Comparison of ENCODE assay signal across 26 cellular contexts in genomic region chr4:149796381-149796780, GRCh38. TPM values are rescaled to one million over a fixed set of nuclear protein-coding genes. Genes with fewer than 3 reads are reported as not detected.
"Had no signal": no experiment of that assay in that cellular context is flagged by ENCODE, and none has a peak within 500 bp of the region (broad histone marks: within the 10 kb centered on the region; RNA-seq: fewer than 3 reads in every experiment).

No MANE protein-coding gene starts in this region.

- H3K9me3 ChIP-seq: body of pancreas, esophagus muscularis mucosa, gastrocnemius medialis, neutrophil, pancreas, psoas muscle, right atrium auricular region, thoracic aorta, upper lobe of left lung had no signal

- H3K4me1 ChIP-seq: body of pancreas, esophagus muscularis mucosa, gastrocnemius medialis, pancreas, psoas muscle, right atrium auricular region, upper lobe of left lung had no signal

- DNase-seq: activated CD4-positive, alpha-beta T cell treated with anti-CD3 and anti-CD28 coated beads for 1 hour; activated CD4-positive, alpha-beta T cell treated with anti-CD3 and anti-CD28 coated beads, Interleukin-2, amount 50 U/mL, for 1 hour; activated CD8-positive, alpha-beta T cell treated with anti-CD3 and anti-CD28 coated beads, Interleukin-2, amount 10 ng/mL, durations not matched to agents 7 days and 5 days; activated gamma-delta T cell; activated naive CD4-positive, alpha-beta T cell treated with anti-CD3 and anti-CD28 coated beads, Interleukin-2, amount 50 U/mL, for 16 hours; activated naive CD8-positive, alpha-beta T cell treated with anti-CD3 and anti-CD28 coated beads, Interleukin-2, amount 50 U/mL, for 24 hours; body of pancreas; central memory CD4-positive, alpha-beta T cell; dermis blood vessel endothelial cell; effector CD8-positive, alpha-beta T cell; gastrocnemius medialis; hypothalamus; left cardiac atrium; pancreas; psoas muscle; stimulated activated CD4-positive, alpha-beta T cell treated with anti-CD3 and anti-CD28 coated beads, Interleukin-4, amount 100 ng/mL, for 24 hours; stimulated activated naive CD4-positive, alpha-beta T cell treated with Interleukin-2 at 50 U/mL for 16 hours; upper lobe of left lung; WERI-Rb-1 had no signal

- ATAC-seq: activated CD8-positive, alpha-beta T cell treated with anti-CD3 and anti-CD28 coated beads, Interleukin-2, amount 10 ng/mL, durations not matched to agents 7 days and 5 days; activated naive CD8-positive, alpha-beta T cell treated with anti-CD3 and anti-CD28 coated beads, Interleukin-2, amount 50 U/mL, for 24 hours; body of pancreas; gastrocnemius medialis; left cardiac atrium; pancreas; psoas muscle had no signal

- H3K27ac ChIP-seq: body of pancreas, esophagus muscularis mucosa, gastrocnemius medialis, neutrophil, pancreas, psoas muscle, right atrium auricular region, thoracic aorta, upper lobe of left lung, WERI-Rb-1 had no signal

- H3K4me3 ChIP-seq: body of pancreas, esophagus muscularis mucosa, gastrocnemius medialis, pancreas, psoas muscle, right atrium auricular region, thoracic aorta, upper lobe of left lung had no signal

- H3K36me3 ChIP-seq: esophagus muscularis mucosa, gastrocnemius medialis, neutrophil, pancreas, right atrium auricular region, thoracic aorta, upper lobe of left lung, WERI-Rb-1 had no signal

- H3K27me3 ChIP-seq: body of pancreas, esophagus muscularis mucosa, gastrocnemius medialis, neutrophil, pancreas, right atrium auricular region, upper lobe of left lung had no signal

RNA-seq across cellular contexts. Expression of gene IQCM, which starts 19.3 kb away (rescaled TPM):
- total RNA-seq: activated CD8-positive, alpha-beta T cell treated with anti-CD3 and anti-CD28 coated beads, Interleukin-2, amount 10 ng/mL, durations not matched to agents 7 days and 5 days; activated T-helper 1 cell treated with anti-CD3 and anti-CD28 coated beads, Interleukin-12 subunit alpha, Interleukin-12 subunit beta, Interleukin-2, Interleukin-4 antibody, amounts not matched to agents 30 ng/mL and 10 ng/mL and 1 ng/mL, durations not matched to agents 14 hours and 24 hours and 36 hours; body of pancreas; dermis blood vessel endothelial cell; esophagus muscularis mucosa; left cardiac atrium; mononuclear cell; pancreas; right atrium auricular region; T-helper 2 cell treated with Interferon-gamma antibody and Interleukin-4, amounts not matched to agents 100 ng/mL and 5 ng/mL, for 36 hours; thoracic aorta; upper lobe of left lung had no signal
